26 cellular contexts compared by ENCODE assay signal in the genomic region with DNA sequence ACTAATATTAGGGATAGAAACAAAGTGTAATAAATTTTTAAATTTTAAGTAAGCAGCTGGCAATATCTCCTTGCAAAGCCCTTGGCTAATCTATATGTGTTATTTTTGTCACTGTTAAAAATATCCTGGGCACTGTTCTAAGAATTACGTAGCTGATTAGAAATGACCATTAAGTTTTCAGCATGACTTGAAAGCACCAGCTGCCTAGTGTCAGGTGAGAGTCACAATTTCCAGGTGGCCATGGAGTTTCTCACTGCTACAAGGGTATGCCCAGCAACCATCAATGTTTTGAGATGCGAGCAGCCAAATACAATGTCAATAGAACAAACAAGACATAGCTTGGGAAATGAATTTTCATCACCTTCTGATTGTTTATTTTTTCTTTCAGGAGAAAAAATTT. TPM values are rescaled to one million over a fixed set of nuclear protein-coding genes. Genes with fewer than 3 reads are reported as not detected.
DNase-seq lines count a peak whose midpoint lies in the region; ATAC-seq and TF ChIP-seq lines count a peak whose summit lies in the region.
"Had no signal": no experiment of that assay in that cellular context is flagged by ENCODE, and none has a peak within 500 bp of the region (broad histone marks: within the 10 kb centered on the region; RNA-seq: fewer than 3 reads in every experiment).

No MANE protein-coding gene starts in this region.

- no peak for TF ChIP-seq CTCF in MM.1S (IDR thresholded peaks at IDR 0.05; ENCODE audit: low read length)
- TF ChIP-seq CTCF in HFFc6 (IDR thresholded peaks at IDR 0.05), result no peak

- no peaks in the 10 kb centered on the region for H3K9me3 Mint-ChIP-seq in HFFc6

- no peaks in the 10 kb centered on the region for H3K4me1 ChIP-seq in MM.1S (ENCODE audit: low read length)
- no peaks in the 10 kb centered on the region for H3K4me1 ChIP-seq in endocrine pancreas (ENCODE audit: control insufficient read depth, insufficient read depth, low read length)
- H3K4me1 ChIP-seq in right cardiac atrium (ENCODE audit: control insufficient read depth, insufficient read depth, low read length), result no peaks in the 10 kb centered on the region
- H3K4me1 ChIP-seq: HAP-1, Peyer's patch, SJSA1 had no signal

- no peak overlapping the region for H3K4me3 ChIP-seq in MM.1S (ENCODE audit: low read length)
- H3K4me3 ChIP-seq in endocrine pancreas (ENCODE audit: control insufficient read depth, insufficient read depth, low read length), result peak overlapping the region; percentile 14
- H3K4me3 ChIP-seq in right cardiac atrium (ENCODE audit: low read length), result no peak overlapping the region
- H3K4me3 ChIP-seq: HAP-1, MG63, Peyer's patch, SJSA1 had no signal

- H3K4me2 ChIP-seq in MM.1S (ENCODE audit: low read depth, low read length), result no peak overlapping the region

- intact Hi-C loops in right cardiac atrium (cut with DNase I), result no loop called here

- no peak overlapping the region for H3K4me3 Mint-ChIP-seq in HFFc6

- no peak overlapping the region for H3K27ac Mint-ChIP-seq in HFFc6

- WGBS in right cardiac atrium, result 64% methylated on average over 2 of the region's 2 CpGs

- H3K9ac ChIP-seq in MM.1S (ENCODE audit: low read length), result peak overlapping the region; percentile 22; the same call in 1 of the 2 replicates
- no peak overlapping the region for H3K9ac ChIP-seq in endocrine pancreas (ENCODE audit: control insufficient read depth, insufficient read depth, low read length)

- no peaks in the 10 kb centered on the region for H4K20me1 ChIP-seq in MM.1S (ENCODE audit: insufficient read depth, low read length)

- H3K36me3 ChIP-seq in MM.1S (replicated peaks; ENCODE audit: insufficient read depth, low read length), result no peaks in the 10 kb centered on the region
- no peaks in the 10 kb centered on the region for H3K36me3 ChIP-seq in endocrine pancreas (ENCODE audit: control insufficient read depth, insufficient read depth, low read length)
- H3K36me3 ChIP-seq: MG63, Peyer's patch had no signal

- H3K9me3 ChIP-seq in MM.1S (replicated peaks; ENCODE audit: insufficient read depth, low read length), result no peaks in the 10 kb centered on the region
- no peaks in the 10 kb centered on the region for H3K9me3 ChIP-seq in endocrine pancreas (ENCODE audit: control insufficient read depth, low read length)
- no peaks in the 10 kb centered on the region for H3K9me3 ChIP-seq in right cardiac atrium (ENCODE audit: control insufficient read depth, low read length)
- H3K9me3 ChIP-seq: HAP-1, MG63, Peyer's patch, SJSA1 had no signal

- H3F3A ChIP-seq in MM.1S (ENCODE audit: insufficient read depth, low read length), result no peaks in the 10 kb centered on the region

- no peaks in the 10 kb centered on the region for H3K27me3 Mint-ChIP-seq in HFFc6 (ENCODE audit: insufficient read depth)

- peak; percentile 65 to 75 for ATAC-seq in right cardiac atrium
- ATAC-seq in HG02759 (IDR thresholded peaks at IDR 0.05; ENCODE audit: unreplicated experiment), result no peak

- no peaks in the 10 kb centered on the region for H3K36me3 Mint-ChIP-seq in HFFc6 (ENCODE audit: low read depth)

- H2AFZ ChIP-seq in MM.1S (ENCODE audit: low read length), result no peak overlapping the region

- DNase-seq in NCI-H1417 (lab: John Stamatoyannopoulos, UW), result peak in 2 of 3 experiments; percentile 3 to 45
- DNase-seq in NCI-H1417 treated with DMSO at 0.1 percent for 48 hours (lab: John Stamatoyannopoulos, UW), result no peak
- peak; percentile 40 for DNase-seq in MM.1S
- DNase-seq in right cardiac atrium, result no peak
- no peak for DNase-seq in HFFc6
- no peak for DNase-seq in medulla oblongata (ENCODE audit: extremely low spot score)
- DNase-seq: DMS79 treated with DMSO at 0.1 percent for 48 hours, GF-D8, GOT3, IMR-90, KG1, MG63, NCI-H187, NCI-H2081 treated with DMSO at 0.1 percent for 48 hours, NCI-H2171 treated with DMSO at 0.1 percent for 48 hours, NCI-H345, NCI-H510A treated with DMSO at 0.1 percent for 48 hours, NCI-H82, OCI-M1, Peyer's patch had no signal

- peak overlapping the region; percentile 45; the same call in 1 of the 2 replicates for H3K27ac ChIP-seq in MM.1S (ENCODE audit: low read length)
- H3K27ac ChIP-seq in right cardiac atrium (ENCODE audit: low read length), result no peak overlapping the region
- H3K27ac ChIP-seq: Peyer's patch, SJSA1 had no signal

- no peaks in the 10 kb centered on the region for H3K27me3 ChIP-seq in MM.1S (replicated peaks; ENCODE audit: insufficient read depth, low read length)
- no peaks in the 10 kb centered on the region for H3K27me3 ChIP-seq in endocrine pancreas (ENCODE audit: control insufficient read depth, insufficient read depth, low read length)
- H3K27me3 ChIP-seq in right cardiac atrium (ENCODE audit: control insufficient read depth, insufficient read depth), result no peaks in the 10 kb centered on the region
- H3K27me3 ChIP-seq: MG63, Peyer's patch, SJSA1 had no signal

- no peaks in the 10 kb centered on the region for H3K79me2 ChIP-seq in MM.1S (ENCODE audit: low read length)

- no peaks in the 10 kb centered on the region for H3K4me1 Mint-ChIP-seq in HFFc6 (ENCODE audit: low read depth)

- no peaks in the 10 kb centered on the region for H3K9me2 ChIP-seq in MM.1S (replicated peaks; ENCODE audit: insufficient read depth, low read length)

RNA-seq across cellular contexts. Expression of a gene that starts 23.3 kb away (rescaled TPM):
- under 1 TPM in 1 of 4 donors, not detected in 3; 0.12 TPM for total RNA-seq in right cardiac atrium
- 0.16 TPM for polyA plus RNA-seq in right cardiac atrium
- total RNA-seq in HFFc6 (2021; fragmentation: NEBNext Ultra II Directional; extraction: Animal tissue kit (Norgen Biotek cat#: 25700)), result not detected
- total RNA-seq: A172, IMR-90, Peyer's patch, SJSA1 had no signal
- polyA plus RNA-seq: BJ, IMR-90 had no signal

RNA-seq across cellular contexts. Expression of a gene that starts 29.7 kb away (rescaled TPM):
- 1,000 to 10,000 TPM; 1,103 to 1,635 (median 1,254) TPM for total RNA-seq in right cardiac atrium
- polyA plus RNA-seq in right cardiac atrium, result 1,488 TPM
- total RNA-seq in HFFc6 (2021; fragmentation: NEBNext Ultra II Directional; extraction: Animal tissue kit (Norgen Biotek cat#: 25700)), result 100 to 1,000 TPM; 635 to 852 (median 715) TPM

Comparison
In these comparisons a context has a peak if more than half of its experiments do, and no peak if none do; other contexts are left out.
1. DNase-seq: peak in NCI-H1417 (2 of 3) and MM.1S (single experiment); none in NCI-H1417 treated with DMSO at 0.1 percent for 48 hours (single experiment), right cardiac atrium (0 of 3), HFFc6 (single experiment) and medulla oblongata (single experiment).